27 cellular contexts compared by ENCODE assay signal in genomic region chr10:106506509-106507265, GRCh38.
DNase-seq lines count a peak whose midpoint lies in the region; FAIRE-seq and TF ChIP-seq lines count a peak whose summit lies in the region.
"Had no signal": no experiment of that assay in that cellular context is flagged by ENCODE, and none has a peak within 500 bp of the region (broad histone marks: within the 10 kb centered on the region; RNA-seq: fewer than 3 reads in every experiment).

No MANE protein-coding gene starts in this region.

- no peaks in the 10 kb centered on the region for H3K4me1 ChIP-seq in right atrium auricular region
- H3K4me1 ChIP-seq: spleen, suprapubic skin had no signal

- peak; percentile 50 for FAIRE-seq in bronchial epithelial cell (lab: Jason Lieb, UNC)
- FAIRE-seq: frontal cortex had no signal

- no peak for TF ChIP-seq CTCF in bronchial epithelial cell (IDR thresholded peaks at IDR 0.05; ENCODE audit: insufficient read depth, low read length, severe bottlenecking)
- no peak for TF ChIP-seq CTCF in right atrium auricular region (IDR thresholded peaks at IDR 0.05)
- TF ChIP-seq CTCF in GM10266 (IDR thresholded peaks at IDR 0.05; ENCODE audit: control insufficient read depth, insufficient read depth, low read depth, missing control alignments), result no peak

- H3K27ac ChIP-seq in right atrium auricular region, result no peak overlapping the region
- H3K27ac ChIP-seq: SK-N-MC, spleen, suprapubic skin had no signal

- H3K4me3 ChIP-seq in MG63, result no peak overlapping the region
- no peak overlapping the region for H3K4me3 ChIP-seq in bronchial epithelial cell (ENCODE audit: low read depth, low read length)
- H3K4me3 ChIP-seq in right atrium auricular region, result no peak overlapping the region
- H3K4me3 ChIP-seq: SK-N-MC, spleen, suprapubic skin had no signal

- no peaks in the 10 kb centered on the region; the same call in 1 of the 2 replicates for H3K9me3 ChIP-seq in MG63
- no peaks in the 10 kb centered on the region for H3K9me3 ChIP-seq in right atrium auricular region
- H3K9me3 ChIP-seq: suprapubic skin had no signal

- DNase-seq in ELR (ENCODE audit: low read depth), result peak; percentile 78
- peak; percentile 17 for DNase-seq in MG63
- peak; percentile 88 for DNase-seq in bronchial epithelial cell (ENCODE audit: low read depth)
- DNase-seq in kidney glomerular epithelial cell (lab: John Stamatoyannopoulos, UW), result peak; percentile 15
- no peak for DNase-seq in right atrium auricular region (ENCODE audit: low spot score)
- no peak for DNase-seq in stimulated activated CD4-positive, alpha-beta T cell treated with anti-CD3 and anti-CD28 coated beads, Interleukin-1b, Interleukin-23, amount 100 ng/mL, for 48 hours
- DNase-seq in GM10266 (ENCODE audit: extremely low spot score), result no peak
- DNase-seq: activated CD4-positive, alpha-beta T cell treated with anti-CD3 and anti-CD28 coated beads for 48 hours; activated naive CD4-positive, alpha-beta T cell treated with anti-CD3 and anti-CD28 coated beads for 36 hours; activated T-cell treated with anti-CD3 and anti-CD28 coated beads, Interleukin-2, amount 50 U/mL, for 72 hours; anterior cingulate cortex; C1 segment of cervical spinal cord; DND-41; hippocampal formation; immature natural killer cell; KG1; left ventricle myocardium superior; NCI-H2171 treated with DMSO at 0.1 percent for 48 hours; NCI-H526 treated with DMSO at 0.1 percent for 48 hours; right cardiac atrium; RPMI8226; spleen; stimulated activated CD4-positive, alpha-beta T cell treated with anti-CD3 and anti-CD28 coated beads, Interleukin-4, amount 100 ng/mL, for 1 hour; stimulated activated naive B cell treated with anti-CD40 and anti-IgM and Interleukin-4, amounts not matched to agents 10 μg/mL and 1 μg/mL and 100 μg/mL, for 72 hours had no signal

- H3K27me3 ChIP-seq in MG63 (no peaks in the 10 kb centered on the region), bronchial epithelial cell (ENCODE audit: control insufficient read depth, insufficient read depth, low read length) (no peaks in the 10 kb centered on the region), right atrium auricular region (no peaks in the 10 kb centered on the region)
- H3K27me3 ChIP-seq: spleen, suprapubic skin had no signal

- no peaks in the 10 kb centered on the region for H3K36me3 ChIP-seq in MG63
- no peaks in the 10 kb centered on the region for H3K36me3 ChIP-seq in bronchial epithelial cell (ENCODE audit: control insufficient read depth, insufficient read depth, low read length)
- no peaks in the 10 kb centered on the region for H3K36me3 ChIP-seq in right atrium auricular region
- H3K36me3 ChIP-seq: spleen, suprapubic skin had no signal

Comparison
In these comparisons a context has a peak if more than half of its experiments do, and no peak if none do; other contexts are left out.
1. DNase-seq: peak in ELR (single experiment), MG63 (single experiment), bronchial epithelial cell (single experiment) and kidney glomerular epithelial cell (single experiment); none in right atrium auricular region (single experiment), stimulated activated CD4-positive, alpha-beta T cell treated with anti-CD3 and anti-CD28 coated beads, Interleukin-1b, Interleukin-23, amount 100 ng/mL, for 48 hours (single experiment) and GM10266 (single experiment).